ENCODE assay signal across 1 cellular context in genomic region chr2:69742170-69742952, GRCh38.
TF ChIP-seq lines count a peak whose summit lies in the region.

No MANE protein-coding gene starts in this region.

TF ChIP-seq in HepG2, 621 proteins besides CTCF, POLR2A, EP300 and RAD21 (continued from another document):
- TF ChIP-seq, protein P1, sequence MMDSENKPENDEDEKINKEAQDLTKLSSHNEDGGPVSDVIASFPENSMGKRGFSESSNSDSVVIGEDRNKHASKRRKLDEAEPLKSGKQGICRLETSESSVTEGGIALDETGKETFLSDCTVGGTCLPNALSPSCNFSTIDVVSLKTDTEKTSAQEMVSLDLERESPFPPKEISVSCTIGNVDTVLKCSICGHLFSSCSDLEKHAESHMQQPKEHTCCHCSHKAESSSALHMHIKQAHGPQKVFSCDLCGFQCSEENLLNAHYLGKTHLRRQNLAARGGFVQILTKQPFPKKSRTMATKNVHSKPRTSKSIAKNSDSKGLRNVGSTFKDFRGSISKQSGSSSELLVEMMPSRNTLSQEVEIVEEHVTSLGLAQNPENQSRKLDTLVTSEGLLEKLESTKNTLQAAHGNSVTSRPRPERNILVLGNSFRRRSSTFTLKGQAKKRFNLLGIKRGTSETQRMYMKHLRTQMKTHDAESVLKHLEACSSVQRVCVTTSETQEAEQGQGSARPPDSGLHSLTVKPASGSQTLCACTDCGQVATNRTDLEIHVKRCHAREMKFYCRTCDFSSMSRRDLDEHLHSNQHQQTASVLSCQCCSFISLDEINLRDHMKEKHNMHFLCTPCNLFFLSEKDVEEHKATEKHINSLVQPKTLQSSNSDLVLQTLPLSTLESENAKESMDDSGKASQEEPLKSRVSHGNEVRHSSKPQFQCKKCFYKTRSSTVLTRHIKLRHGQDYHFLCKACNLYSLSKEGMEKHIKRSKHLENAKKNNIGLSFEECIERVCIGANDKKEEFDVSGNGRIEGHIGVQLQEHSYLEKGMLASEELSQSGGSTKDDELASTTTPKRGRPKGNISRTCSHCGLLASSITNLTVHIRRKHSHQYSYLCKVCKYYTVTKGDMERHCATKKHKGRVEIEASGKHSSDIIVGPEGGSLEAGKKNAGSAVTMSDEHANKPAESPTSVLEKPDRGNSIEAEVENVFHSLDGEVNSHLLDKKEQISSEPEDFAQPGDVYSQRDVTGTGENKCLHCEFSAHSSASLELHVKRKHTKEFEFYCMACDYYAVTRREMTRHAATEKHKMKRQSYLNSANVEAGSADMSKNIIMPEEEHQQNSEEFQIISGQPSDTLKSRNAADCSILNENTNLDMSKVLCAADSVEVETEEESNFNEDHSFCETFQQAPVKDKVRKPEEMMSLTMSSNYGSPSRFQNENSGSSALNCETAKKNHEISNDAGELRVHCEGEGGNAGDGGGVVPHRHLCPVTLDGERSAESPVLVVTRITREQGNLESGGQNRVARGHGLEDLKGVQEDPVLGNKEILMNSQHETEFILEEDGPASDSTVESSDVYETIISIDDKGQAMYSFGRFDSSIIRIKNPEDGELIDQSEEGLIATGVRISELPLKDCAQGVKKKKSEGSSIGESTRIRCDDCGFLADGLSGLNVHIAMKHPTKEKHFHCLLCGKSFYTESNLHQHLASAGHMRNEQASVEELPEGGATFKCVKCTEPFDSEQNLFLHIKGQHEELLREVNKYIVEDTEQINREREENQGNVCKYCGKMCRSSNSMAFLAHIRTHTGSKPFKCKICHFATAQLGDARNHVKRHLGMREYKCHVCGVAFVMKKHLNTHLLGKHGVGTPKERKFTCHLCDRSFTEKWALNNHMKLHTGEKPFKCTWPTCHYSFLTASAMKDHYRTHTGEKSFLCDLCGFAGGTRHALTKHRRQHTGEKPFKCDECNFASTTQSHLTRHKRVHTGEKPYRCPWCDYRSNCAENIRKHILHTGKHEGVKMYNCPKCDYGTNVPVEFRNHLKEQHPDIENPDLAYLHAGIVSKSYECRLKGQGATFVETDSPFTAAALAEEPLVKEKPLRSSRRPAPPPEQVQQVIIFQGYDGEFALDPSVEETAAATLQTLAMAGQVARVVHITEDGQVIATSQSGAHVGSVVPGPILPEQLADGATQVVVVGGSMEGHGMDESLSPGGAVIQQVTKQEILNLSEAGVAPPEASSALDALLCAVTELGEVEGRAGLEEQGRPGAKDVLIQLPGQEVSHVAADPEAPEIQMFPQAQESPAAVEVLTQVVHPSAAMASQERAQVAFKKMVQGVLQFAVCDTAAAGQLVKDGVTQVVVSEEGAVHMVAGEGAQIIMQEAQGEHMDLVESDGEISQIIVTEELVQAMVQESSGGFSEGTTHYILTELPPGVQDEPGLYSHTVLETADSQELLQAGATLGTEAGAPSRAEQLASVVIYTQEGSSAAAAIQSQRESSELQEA (CRISPR knock-in tag; IDR thresholded peaks at IDR 0.05; ENCODE audit: not compliant biosample characterization) = no peak
- TF ChIP-seq HNRNPK (IDR thresholded peaks at IDR 0.05; ENCODE audit: low read depth, low read length, poor library complexity, severe bottlenecking) (no peak), CENPT (CRISPR knock-in tag; IDR thresholded peaks at IDR 0.05; ENCODE audit: low read depth) (0 out of 2 replicates have a peak, but pooled peaks have one; percentile 5), ZZZ3 (CRISPR knock-in tag; IDR thresholded peaks at IDR 0.05; ENCODE audit: borderline replicate concordance) (no peak), KMT2A (CRISPR knock-in tag; IDR thresholded peaks at IDR 0.05) (peak; percentile 33; the same call in 1 of the 2 replicates), TCF12 (IDR thresholded peaks at IDR 0.05) (no peak), TCF12 (CRISPR knock-in tag; IDR thresholded peaks at IDR 0.05) (no peak; the same call in 1 of the 2 replicates), SP140L (CRISPR knock-in tag; IDR thresholded peaks at IDR 0.05; ENCODE audit: borderline replicate concordance) (no peak), TMF1 (CRISPR knock-in tag; IDR thresholded peaks at IDR 0.05; ENCODE audit: low read depth) (0 out of 2 replicates have a peak, but pooled peaks have one; percentile 13), ATRX (CRISPR knock-in tag; IDR thresholded peaks at IDR 0.05; ENCODE audit: borderline replicate concordance) (no peak), ZBTB2 (CRISPR knock-in tag; IDR thresholded peaks at IDR 0.05; ENCODE audit: low read depth) (peak; percentile 11; the same call in 1 of the 2 replicates), TAF1 (CRISPR knock-in tag; IDR thresholded peaks at IDR 0.05) (0 out of 2 replicates have a peak, but pooled peaks have one; percentile 4), MYNN (CRISPR knock-in tag; IDR thresholded peaks at IDR 0.05; ENCODE audit: low read depth) (no peak), KAT2B (IDR thresholded peaks at IDR 0.05; ENCODE audit: borderline replicate concordance, low read depth, low read length) (no peak), BCL6 (CRISPR knock-in tag; IDR thresholded peaks at IDR 0.05) (no peak), ZNF768 (CRISPR knock-in tag; IDR thresholded peaks at IDR 0.05) (peak; percentile 23; the same call in 1 of the 2 replicates), ELF4 (CRISPR knock-in tag; IDR thresholded peaks at IDR 0.05; ENCODE audit: borderline replicate concordance) (0 out of 2 replicates have a peak, but pooled peaks have one; percentile 10), KDM5A (IDR thresholded peaks at IDR 0.05; ENCODE audit: borderline replicate concordance, low read length) (no peak; the same call in 1 of the 2 replicates), ADNP (CRISPR knock-in tag; IDR thresholded peaks at IDR 0.05) (no peak), MIER3 (CRISPR knock-in tag; IDR thresholded peaks at IDR 0.05; ENCODE audit: borderline replicate concordance) (0 out of 2 replicates have a peak, but pooled peaks have one; percentile 1), GATAD1 (CRISPR knock-in tag; IDR thresholded peaks at IDR 0.05) (no peak), PAX8 (CRISPR knock-in tag; IDR thresholded peaks at IDR 0.05; ENCODE audit: borderline replicate concordance) (no peak), NCOA1 (CRISPR knock-in tag; IDR thresholded peaks at IDR 0.05) (0 out of 2 replicates have a peak, but pooled peaks have one; percentile 87)
- TF ChIP-seq, protein P2, sequence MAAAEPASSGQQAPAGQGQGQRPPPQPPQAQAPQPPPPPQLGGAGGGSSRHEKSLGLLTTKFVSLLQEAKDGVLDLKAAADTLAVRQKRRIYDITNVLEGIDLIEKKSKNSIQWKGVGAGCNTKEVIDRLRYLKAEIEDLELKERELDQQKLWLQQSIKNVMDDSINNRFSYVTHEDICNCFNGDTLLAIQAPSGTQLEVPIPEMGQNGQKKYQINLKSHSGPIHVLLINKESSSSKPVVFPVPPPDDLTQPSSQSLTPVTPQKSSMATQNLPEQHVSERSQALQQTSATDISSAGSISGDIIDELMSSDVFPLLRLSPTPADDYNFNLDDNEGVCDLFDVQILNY (CRISPR knock-in tag; conservative IDR thresholded peaks at IDR 0.05) = 0 out of 2 replicates have a peak, but pooled peaks have one; percentile 5
TF ChIP-seq in HepG2: peak in this region for 59.
